Comparison of ENCODE assay signal across 12 cellular contexts in genomic region chr12:104280703-104281458, GRCh38. TPM values are rescaled to one million over a fixed set of nuclear protein-coding genes. Genes with fewer than 3 reads are reported as not detected.
DNase-seq lines count a peak whose midpoint lies in the region; ATAC-seq, FAIRE-seq and TF ChIP-seq lines count a peak whose summit lies in the region.
"Had no signal": no experiment of that assay in that cellular context is flagged by ENCODE, and none has a peak within 500 bp of the region (broad histone marks: within the 10 kb centered on the region; RNA-seq: fewer than 3 reads in every experiment).

No MANE protein-coding gene starts in this region.

- H3K27me3 ChIP-seq in astrocyte (ENCODE audit: insufficient read depth, low read length) (no peaks in the 10 kb centered on the region), mesenchymal stem cell (ENCODE audit: control insufficient read depth in 1 of 2, insufficient read depth in 1 of 2, low read length in 2 of 2) (no peaks in the 10 kb centered on the region)

- H3K79me2 ChIP-seq in astrocyte (ENCODE audit: insufficient read depth, low read length): peaks cover 6% of the 10 kb centered on the region

- H3K4me3 ChIP-seq in astrocyte (ENCODE audit: insufficient read depth, low read depth, low read length): peak overlapping the region; percentile 20
- H3K4me3 ChIP-seq in mesenchymal stem cell (ENCODE audit: insufficient read depth in 1 of 2, low read depth in 1 of 2, low read length in 2 of 2): peak overlapping the region in 1 of 2 experiments; percentile 28

- H2AK5ac ChIP-seq in mesenchymal stem cell (ENCODE audit: low read length, severe bottlenecking): no peak overlapping the region

- H2BK15ac ChIP-seq in mesenchymal stem cell (ENCODE audit: low read depth, poor library complexity, severe bottlenecking): no peak overlapping the region

- H3K18ac ChIP-seq in mesenchymal stem cell (ENCODE audit: low read depth in 1 of 2, low read length in 2 of 2): peak overlapping the region in 1 of 2 experiments; percentile 94

- no peaks in the 10 kb centered on the region for H3K27me3 Mint-ChIP-seq in astrocyte (ENCODE audit: low read depth, unreplicated experiment)

- H3K4me1 ChIP-seq in astrocyte (ENCODE audit: insufficient read depth, low read length) (peaks cover 43% of the 10 kb centered on the region), mesenchymal stem cell (ENCODE audit: control insufficient read depth, insufficient read depth, low read depth, low read length) (peaks cover 3% of the 10 kb centered on the region)

- peak overlapping the region; percentile 74 for H3K4me2 ChIP-seq in astrocyte (ENCODE audit: low read length)
- no peak overlapping the region for H3K4me2 ChIP-seq in mesenchymal stem cell (ENCODE audit: low read length, poor library complexity, severe bottlenecking)

- H3K36me3 ChIP-seq in astrocyte (ENCODE audit: insufficient read depth, low read length) (no peaks in the 10 kb centered on the region), mesenchymal stem cell (ENCODE audit: control insufficient read depth in 1 of 2, insufficient read depth in 2 of 2, low read depth in 1 of 2, low read length in 2 of 2) (no peaks in the 10 kb centered on the region)

- H4K8ac ChIP-seq in mesenchymal stem cell (ENCODE audit: low read length): no peak overlapping the region

- in situ Hi-C loops in Caki2 (cut with HindIII; ENCODE audit: low pct_unique_long_range_greater_than_20kb, low sequenced_read_pairs): no loop called here

- ATAC-seq in GM18873 (IDR thresholded peaks at IDR 0.05; ENCODE audit: low FRiP score, unreplicated experiment): no peak
- ATAC-seq: sciatic nerve had no signal

- H3K9ac ChIP-seq in astrocyte (ENCODE audit: low read length): peak overlapping the region; percentile 66
- H3K9ac ChIP-seq in mesenchymal stem cell (ENCODE audit: low read length): peak overlapping the region; percentile 71

- no peak overlapping the region for H2BK5ac ChIP-seq in mesenchymal stem cell (ENCODE audit: low read depth, low read length, poor library complexity, severe bottlenecking)

- no peak overlapping the region for H3K4ac ChIP-seq in mesenchymal stem cell (ENCODE audit: low read depth in 1 of 2, low read length in 2 of 2)

- H3K14ac ChIP-seq in mesenchymal stem cell (ENCODE audit: low read length in 2 of 2): no peak overlapping the region

- peak; percentile 65 for FAIRE-seq in astrocyte (lab: Jason Lieb, UNC)

- no peaks in the 10 kb centered on the region for H3K79me1 ChIP-seq in mesenchymal stem cell (replicated peaks; ENCODE audit: low read length, poor library complexity, severe bottlenecking)

- H3K27ac Mint-ChIP-seq in astrocyte (ENCODE audit: unreplicated experiment): peak overlapping the region; percentile 76
- H3K27ac Mint-ChIP-seq: stimulated activated naive B cell treated with anti-CD40 and anti-IgM and Interleukin-4, amounts not matched to agents 10 μg/mL and 1 μg/mL and 100 μg/mL, for 72 hours had no signal

- DNase-seq in Caki2 (ENCODE audit: low read depth): peak; percentile 89
- peak; percentile 94 for DNase-seq in M059J (ENCODE audit: low read depth)
- peak; percentile 99 for DNase-seq in astrocyte (ENCODE audit: low read depth)
- peak; percentile 97 for DNase-seq in mesenchymal stem cell
- no peak for DNase-seq in NCI-H1092 (lab: John Stamatoyannopoulos, UW)
- no peak for DNase-seq in central memory CD4-positive, alpha-beta T cell
- no peak for DNase-seq in NCI-H2171 treated with DMSO at 0.1 percent for 48 hours (lab: John Stamatoyannopoulos, UW)
- DNase-seq: amygdala; NCI-H2171; stimulated activated naive B cell treated with anti-CD40 and anti-IgM and Interleukin-4, amounts not matched to agents 10 μg/mL and 1 μg/mL and 100 μg/mL, for 72 hours had no signal

- peaks cover 31% of the 10 kb centered on the region for H3K4me1 Mint-ChIP-seq in astrocyte (ENCODE audit: low read depth, unreplicated experiment)

- H2AFZ ChIP-seq in astrocyte (ENCODE audit: low read depth, low read length): peak overlapping the region; percentile 25
- no peak overlapping the region for H2AFZ ChIP-seq in mesenchymal stem cell (ENCODE audit: low read depth, low read length)

- peak overlapping the region; percentile 37 for H3K4me3 Mint-ChIP-seq in astrocyte (ENCODE audit: unreplicated experiment)
- H3K4me3 Mint-ChIP-seq: stimulated activated naive B cell treated with anti-CD40 and anti-IgM and Interleukin-4, amounts not matched to agents 10 μg/mL and 1 μg/mL and 100 μg/mL, for 72 hours had no signal

- H3K9me3 Mint-ChIP-seq in astrocyte (ENCODE audit: unreplicated experiment): no peaks in the 10 kb centered on the region

- H3K27ac ChIP-seq in astrocyte (ENCODE audit: low read depth, low read length) (peak overlapping the region; percentile 83), mesenchymal stem cell (ENCODE audit: low read length, poor library complexity, severe bottlenecking) (peak overlapping the region; percentile 45)

- no peak overlapping the region for H3K23ac ChIP-seq in mesenchymal stem cell (ENCODE audit: low read length in 2 of 2)

- no peaks in the 10 kb centered on the region for H3K36me3 Mint-ChIP-seq in astrocyte (ENCODE audit: low read depth, unreplicated experiment)
- H3K36me3 Mint-ChIP-seq: stimulated activated naive B cell treated with anti-CD40 and anti-IgM and Interleukin-4, amounts not matched to agents 10 μg/mL and 1 μg/mL and 100 μg/mL, for 72 hours had no signal

- no peaks in the 10 kb centered on the region for H3K9me3 ChIP-seq in astrocyte (ENCODE audit: insufficient read depth, low read depth, low read length)
- H3K9me3 ChIP-seq in mesenchymal stem cell (ENCODE audit: control insufficient read depth, low read length): no peaks in the 10 kb centered on the region

- peak overlapping the region in 1 of 2 experiments; percentile 82 for H2BK12ac ChIP-seq in mesenchymal stem cell (ENCODE audit: low read length in 2 of 2)

- no peak overlapping the region for H4K91ac ChIP-seq in mesenchymal stem cell (ENCODE audit: low read length)

- WGBS in mesenchymal stem cell: 60% methylated on average over 4 of the region's 4 CpGs

- H4K20me1 ChIP-seq in astrocyte (ENCODE audit: insufficient read depth, low read length): no peaks in the 10 kb centered on the region

- TF ChIP-seq CTCF in astrocyte (IDR thresholded peaks at IDR 0.05; ENCODE audit: insufficient read depth, low read depth, low read length): no peak

- H2BK120ac ChIP-seq in mesenchymal stem cell (ENCODE audit: low read depth, low read length): no peak overlapping the region

RNA-seq across cellular contexts. Expression of gene EID3, which starts 22.7 kb away (rescaled TPM):
- 4.9 and 6.8 TPM in 2 replicates for total RNA-seq in Caki2 (2014; rRNA removed; shearing (Covaris generic); ENCODE audit: low replicate concordance)
- total RNA-seq in M059J (2014; rRNA removed; shearing (Covaris generic)): 0.10 and 1.0 TPM in 2 replicates
- total RNA-seq in astrocyte: 1.9 TPM in 2 replicates
- 0.50 TPM for polyA plus RNA-seq in mesenchymal stem cell (2013, experiment 1 of 2)
- 0.51 TPM for polyA plus RNA-seq in mesenchymal stem cell (2013, experiment 2 of 2)

Comparison
In these comparisons a context has a peak if more than half of its experiments do, and no peak if none do; other contexts are left out.
1. DNase-seq: peak in Caki2 (single experiment), M059J (single experiment), astrocyte (single experiment) and mesenchymal stem cell (single experiment); none in NCI-H1092 (single experiment), central memory CD4-positive, alpha-beta T cell (single experiment) and NCI-H2171 treated with DMSO at 0.1 percent for 48 hours (single experiment).